8 cellular contexts compared by ENCODE assay signal in genomic region chr2:64144057-64145013, GRCh38. TPM values are rescaled to one million over a fixed set of nuclear protein-coding genes. Genes with fewer than 3 reads are reported as not detected.
A peak's percentile ranks its signal among the peaks of the same experiment; 100 is the strongest.
DNase-seq lines count a peak whose midpoint lies in the region; ATAC-seq and TF ChIP-seq lines count a peak whose summit lies in the region.

Gene PELI1, minus strand, starts transcription at chr2:64144420. Its CDS starts 36,110 bp downstream, at chr2:64108310.

- DNase-seq in G401 (ENCODE audit: low spot score) (peak; percentile 98), H7 (peak; percentile 95), fibroblast of the aortic adventitia (ENCODE audit: low read depth) (peak; percentile 94), nephron progenitor cell (peak; percentile 94)
- DNase-seq in activated T-helper 9 cell treated with anti-CD3 and anti-CD28 coated beads, Interleukin-2, amount 50 U/mL, for 16 hours (ENCODE audit: low read depth), result peak; percentile 88
- peak; percentile 85 to 92 for DNase-seq in stimulated activated naive CD8-positive, alpha-beta T cell treated with anti-CD3 and anti-CD28 coated beads, Interleukin-15, amount 100 ng/mL, for 72 hours

- no peaks in the 10 kb centered on the region for H3K9me2 ChIP-seq in Loucy (replicated peaks; ENCODE audit: low read depth, low read length)

- H3K27me3 Mint-ChIP-seq in nephron progenitor cell (ENCODE audit: low read depth, poor library complexity), result no peaks in the 10 kb centered on the region
- no peaks in the 10 kb centered on the region for H3K27me3 Mint-ChIP-seq in stimulated activated naive CD8-positive, alpha-beta T cell treated with anti-CD3 and anti-CD28 coated beads, Interleukin-15, amount 100 ng/mL, for 72 hours

- no peaks in the 10 kb centered on the region for H3K9me3 ChIP-seq in Loucy (ENCODE audit: insufficient read depth, low read depth, low read length)

- H3K9ac ChIP-seq in Loucy (ENCODE audit: low read depth, low read length, poor library complexity, severe bottlenecking), result peak within 1 kb of the TSS; percentile 68

- H3K36me3 ChIP-seq in H7 (replicated peaks; ENCODE audit: control insufficient read depth, insufficient read depth, low read length) (no peaks in the 10 kb centered on the region), Loucy (ENCODE audit: insufficient read depth, low read length) (no peaks in the 10 kb centered on the region)

- H3K79me2 ChIP-seq in Loucy (ENCODE audit: insufficient read depth, low read length), result peaks cover 41% of the 10 kb centered on the region

- no peaks in the 10 kb centered on the region for H3F3A ChIP-seq in Loucy (ENCODE audit: low read depth)

- no peaks in the 10 kb centered on the region for H3K9me3 Mint-ChIP-seq in nephron progenitor cell
- H3K9me3 Mint-ChIP-seq in stimulated activated naive CD8-positive, alpha-beta T cell treated with anti-CD3 and anti-CD28 coated beads, Interleukin-15, amount 100 ng/mL, for 72 hours, result no peaks in the 10 kb centered on the region

- in situ Hi-C loops in G401 (cut with HindIII; ENCODE audit: low sequenced_read_pairs), result no loop called here

- H2AFZ ChIP-seq in Loucy (ENCODE audit: low read length), result peak within 1 kb of the TSS; percentile 83

- H3K27ac Mint-ChIP-seq in nephron progenitor cell, result peak within 1 kb of the TSS; percentile 96
- peak within 1 kb of the TSS; percentile 98 to 99 for H3K27ac Mint-ChIP-seq in stimulated activated naive CD8-positive, alpha-beta T cell treated with anti-CD3 and anti-CD28 coated beads, Interleukin-15, amount 100 ng/mL, for 72 hours

- H3K4me1 Mint-ChIP-seq in nephron progenitor cell, result peaks cover 35% of the 10 kb centered on the region
- H3K4me1 Mint-ChIP-seq in stimulated activated naive CD8-positive, alpha-beta T cell treated with anti-CD3 and anti-CD28 coated beads, Interleukin-15, amount 100 ng/mL, for 72 hours, result peaks cover 18% of the 10 kb centered on the region

- H3K4me3 Mint-ChIP-seq in nephron progenitor cell, result peak within 1 kb of the TSS; percentile 94
- H3K4me3 Mint-ChIP-seq in stimulated activated naive CD8-positive, alpha-beta T cell treated with anti-CD3 and anti-CD28 coated beads, Interleukin-15, amount 100 ng/mL, for 72 hours, result peak within 1 kb of the TSS; percentile 89 to 99

- H4K20me1 ChIP-seq in Loucy (ENCODE audit: insufficient read depth, low read length, poor library complexity, severe bottlenecking), result peaks cover 18% of the 10 kb centered on the region

- peak; percentile 37 for TF ChIP-seq CTCF in Loucy (conservative IDR thresholded peaks at IDR 0.05; ENCODE audit: low read length)
- TF ChIP-seq CTCF in fibroblast of the aortic adventitia (IDR thresholded peaks at IDR 0.05; ENCODE audit: insufficient read depth, low read length), result peak; percentile 24
- no peak for TF ChIP-seq CTCF in nephron progenitor cell (IDR thresholded peaks at IDR 0.05)

- peaks cover 2% of the 10 kb centered on the region for H3K36me3 Mint-ChIP-seq in nephron progenitor cell (ENCODE audit: low read depth)

- H3K4me1 ChIP-seq in Loucy (ENCODE audit: insufficient read depth, low read length, poor library complexity, severe bottlenecking), result peaks cover 41% of the 10 kb centered on the region

- TF ChIP-seq POLR2A in Raji (IDR thresholded peaks at IDR 0.05; ENCODE audit: insufficient read depth, low read depth, low read length), result peak; percentile 96

- H3K4me2 ChIP-seq in Loucy (ENCODE audit: low read depth, low read length, poor library complexity, severe bottlenecking), result peak within 1 kb of the TSS; percentile 71

- peak; percentile 94 for ATAC-seq in stimulated activated naive CD8-positive, alpha-beta T cell treated with anti-CD3 and anti-CD28 coated beads, Interleukin-15, amount 100 ng/mL, for 72 hours

- H3K4me3 ChIP-seq in H7 (ENCODE audit: insufficient read depth, low read depth, low read length) (peak within 1 kb of the TSS; percentile 98), Loucy (ENCODE audit: low read length, poor library complexity, severe bottlenecking) (peak within 1 kb of the TSS; percentile 86), fibroblast of the aortic adventitia (ENCODE audit: low read depth, low read length) (peak within 1 kb of the TSS; percentile 82)

- H3K27me3 ChIP-seq in H7 (ENCODE audit: control insufficient read depth, insufficient read depth, low read length) (no peaks in the 10 kb centered on the region), Loucy (ENCODE audit: insufficient read depth, low read length, poor library complexity, severe bottlenecking) (no peaks in the 10 kb centered on the region)

RNA-seq across cellular contexts. Expression of gene PELI1, which starts in this region (rescaled TPM):
- 0.80 and 4.2 TPM in 2 replicates for total RNA-seq in G401 (2014; rRNA removed; shearing (Covaris generic))
- total RNA-seq in H7 (2014; rRNA removed; shearing (Covaris generic)), result 37.3 and 50.6 TPM in 2 replicates
- 5.8 and 8.3 TPM in 2 replicates for total RNA-seq in fibroblast of the aortic adventitia (ENCODE audit: low replicate concordance)

Comparison
In these comparisons a context has a peak if more than half of its experiments do, and no peak if none do; other contexts are left out.
1. Peak in every context shown above with its lines: DNase-seq, ATAC-seq and H3K4me3 ChIP-seq.